ENCODE assay signal across 2 cellular contexts in genomic region chr4:74014332-74014731, GRCh38.
TF ChIP-seq lines count a peak whose summit lies in the region.

No MANE protein-coding gene starts in this region.

TF ChIP-seq in IMR-90, 13 proteins besides CTCF, POLR2A, EP300 and RAD21:
- TF ChIP-seq CEBPB (IDR thresholded peaks at IDR 0.05; ENCODE audit: low read depth, low read length) (no peak), MAZ (IDR thresholded peaks at IDR 0.05; ENCODE audit: borderline replicate concordance, low read depth, low read length) (no peak), MXI1 (IDR thresholded peaks at IDR 0.05; ENCODE audit: borderline replicate concordance, low read depth, low read length) (no peak), MAFK (IDR thresholded peaks at IDR 0.05; ENCODE audit: low read depth, low read length) (no peak), SMC3 (IDR thresholded peaks at IDR 0.05; ENCODE audit: low read depth, low read length) (no peak), BHLHE40 (IDR thresholded peaks at IDR 0.05; ENCODE audit: low read depth, low read length) (no peak)

TF ChIP-seq in GM12878, 131 proteins besides CTCF, POLR2A, EP300 and RAD21:
- no peak for TF ChIP-seq RCOR1 (conservative IDR thresholded peaks at IDR 0.05; ENCODE audit: low read depth, low read length)
- no peak for TF ChIP-seq SIN3A (IDR thresholded peaks at IDR 0.05; ENCODE audit: low read depth, low read length)
- TF ChIP-seq SREBF1 (IDR thresholded peaks at IDR 0.05; ENCODE audit: low read length): no peak
- TF ChIP-seq, protein P1, sequence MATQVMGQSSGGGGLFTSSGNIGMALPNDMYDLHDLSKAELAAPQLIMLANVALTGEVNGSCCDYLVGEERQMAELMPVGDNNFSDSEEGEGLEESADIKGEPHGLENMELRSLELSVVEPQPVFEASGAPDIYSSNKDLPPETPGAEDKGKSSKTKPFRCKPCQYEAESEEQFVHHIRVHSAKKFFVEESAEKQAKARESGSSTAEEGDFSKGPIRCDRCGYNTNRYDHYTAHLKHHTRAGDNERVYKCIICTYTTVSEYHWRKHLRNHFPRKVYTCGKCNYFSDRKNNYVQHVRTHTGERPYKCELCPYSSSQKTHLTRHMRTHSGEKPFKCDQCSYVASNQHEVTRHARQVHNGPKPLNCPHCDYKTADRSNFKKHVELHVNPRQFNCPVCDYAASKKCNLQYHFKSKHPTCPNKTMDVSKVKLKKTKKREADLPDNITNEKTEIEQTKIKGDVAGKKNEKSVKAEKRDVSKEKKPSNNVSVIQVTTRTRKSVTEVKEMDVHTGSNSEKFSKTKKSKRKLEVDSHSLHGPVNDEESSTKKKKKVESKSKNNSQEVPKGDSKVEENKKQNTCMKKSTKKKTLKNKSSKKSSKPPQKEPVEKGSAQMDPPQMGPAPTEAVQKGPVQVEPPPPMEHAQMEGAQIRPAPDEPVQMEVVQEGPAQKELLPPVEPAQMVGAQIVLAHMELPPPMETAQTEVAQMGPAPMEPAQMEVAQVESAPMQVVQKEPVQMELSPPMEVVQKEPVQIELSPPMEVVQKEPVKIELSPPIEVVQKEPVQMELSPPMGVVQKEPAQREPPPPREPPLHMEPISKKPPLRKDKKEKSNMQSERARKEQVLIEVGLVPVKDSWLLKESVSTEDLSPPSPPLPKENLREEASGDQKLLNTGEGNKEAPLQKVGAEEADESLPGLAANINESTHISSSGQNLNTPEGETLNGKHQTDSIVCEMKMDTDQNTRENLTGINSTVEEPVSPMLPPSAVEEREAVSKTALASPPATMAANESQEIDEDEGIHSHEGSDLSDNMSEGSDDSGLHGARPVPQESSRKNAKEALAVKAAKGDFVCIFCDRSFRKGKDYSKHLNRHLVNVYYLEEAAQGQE (IDR thresholded peaks at IDR 0.05; ENCODE audit: low read depth, low read length): peak; percentile 58; the same call in 1 of the 2 replicates
- no peak for TF ChIP-seq NFYA (IDR thresholded peaks at IDR 0.05; ENCODE audit: borderline replicate concordance, low read depth, low read length)
- no peak for TF ChIP-seq PAX5 (IDR thresholded peaks at IDR 0.05; ENCODE audit: borderline replicate concordance, low read depth, low read length)
